12 cellular contexts compared by ENCODE assay signal in the genomic region with DNA sequence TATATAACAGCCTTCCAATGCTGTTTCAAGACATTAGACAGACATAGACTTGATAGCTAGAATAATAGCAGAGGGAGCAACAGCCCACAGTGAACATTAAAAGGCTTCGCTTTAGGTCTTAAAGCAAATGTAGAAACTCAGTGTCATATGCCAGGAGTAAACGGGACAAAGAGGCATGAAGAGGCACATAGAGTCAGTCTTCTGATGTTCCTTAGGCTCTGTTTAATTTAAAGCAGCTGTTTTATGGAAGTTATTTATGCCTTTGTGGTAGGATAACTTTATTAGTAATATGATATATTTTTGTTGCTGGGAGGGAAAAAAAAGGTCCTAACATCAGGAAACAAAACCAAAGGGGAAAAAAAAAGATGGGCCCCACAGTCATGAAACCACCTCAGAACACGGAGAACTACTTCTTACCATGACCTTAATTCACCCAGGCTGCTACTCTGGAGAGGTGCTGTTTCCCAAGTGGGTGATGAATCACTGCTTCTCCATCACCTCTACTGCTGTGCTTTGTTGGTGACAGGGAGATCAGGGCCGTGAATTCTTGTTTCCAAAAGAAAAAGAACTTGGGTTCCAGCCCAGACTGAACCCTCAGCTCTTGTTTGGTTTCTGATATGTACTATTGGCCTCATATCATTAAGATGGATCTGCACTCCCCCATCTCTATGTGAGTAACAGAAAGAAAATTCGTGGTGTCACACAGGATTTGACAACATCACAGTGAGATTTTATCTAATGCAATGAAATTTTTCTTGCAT.
DNase-seq lines count a peak whose midpoint lies in the region; ATAC-seq and TF ChIP-seq lines count a peak whose summit lies in the region.
"Had no signal": no experiment of that assay in that cellular context is flagged by ENCODE, and none has a peak within 500 bp of the region (broad histone marks: within the 10 kb centered on the region; RNA-seq: fewer than 3 reads in every experiment).

No MANE protein-coding gene starts in this region.

- H3K4me3 ChIP-seq in astrocyte of the spinal cord (ENCODE audit: low read depth, low read length), result no peak overlapping the region
- H3K4me3 ChIP-seq: HAP-1 had no signal

- no peak for DNase-seq in Right ventricle myocardium inferior (ENCODE audit: missing footprints)
- DNase-seq in cardiac septum (ENCODE audit: low spot score), result no peak
- peak; percentile 93 for DNase-seq in astrocyte of the spinal cord (ENCODE audit: low read depth, low spot score)
- DNase-seq in hepatic stellate cell (ENCODE audit: low spot score), result peak; percentile 55
- peak; percentile 68 for DNase-seq in stromal cell of bone marrow (ENCODE audit: low read depth)
- DNase-seq in GM20000 (ENCODE audit: low spot score), result no peak
- no peak for DNase-seq in hippocampal formation (lab: John Stamatoyannopoulos, UW)
- DNase-seq: activated CD4-positive, CD25-positive, alpha-beta regulatory T cell; NCI-H446; stimulated activated CD4-positive, alpha-beta T cell treated with anti-CD3 and anti-CD28 coated beads, Interleukin-15, amount 100 ng/mL, for 24 hours had no signal

- peak; percentile 89 for ATAC-seq in Right ventricle myocardium inferior
- ATAC-seq in GM21423 (IDR thresholded peaks at IDR 0.05; ENCODE audit: unreplicated experiment), result no peak

- intact Hi-C loops in Right ventricle myocardium inferior (cut with DNase I) (no loop called here), cardiac septum (cut with DNase I) (no loop called here)

- TF ChIP-seq CTCF in astrocyte of the spinal cord (IDR thresholded peaks at IDR 0.05; ENCODE audit: low read depth, low read length) (no peak), GM20000 (IDR thresholded peaks at IDR 0.05; ENCODE audit: extremely low read depth, missing control alignments) (no peak)

- in situ Hi-C loops in astrocyte of the spinal cord (cut with HindIII; ENCODE audit: low sequenced_read_pairs), result no loop called here

Comparison
In these comparisons a context has a peak if more than half of its experiments do, and no peak if none do; other contexts are left out.
1. DNase-seq: peak in astrocyte of the spinal cord (single experiment), hepatic stellate cell (single experiment) and stromal cell of bone marrow (single experiment); none in Right ventricle myocardium inferior (single experiment), cardiac septum (single experiment), GM20000 (single experiment) and hippocampal formation (0 of 2).